38 cellular contexts compared by ENCODE assay signal in genomic region chr12:79629561-79629960, GRCh38.
"Had no signal": no experiment of that assay in that cellular context is flagged by ENCODE, and none has a peak within 500 bp of the region (broad histone marks: within the 10 kb centered on the region; RNA-seq: fewer than 3 reads in every experiment).

No MANE protein-coding gene starts in this region.

- H3K27me3 Mint-ChIP-seq: activated CD4-positive, alpha-beta memory T cell treated with anti-CD3 and anti-CD28 coated beads, Interleukin-2, amount 10 ng/mL, durations not matched to agents 7 days and 5 days; activated CD4-positive, alpha-beta T cell treated with anti-CD3 and anti-CD28 coated beads for 36 hours; activated CD4-positive, alpha-beta T cell treated with anti-CD3 and anti-CD28 coated beads, Interleukin-2, amount 10 ng/mL, durations not matched to agents 7 days and 5 days; activated CD8-positive, alpha-beta memory T cell treated with anti-CD3 and anti-CD28 coated beads, Interleukin-2, amount 10 ng/mL, durations not matched to agents 7 days and 5 days; activated naive CD4-positive, alpha-beta T cell treated with anti-CD3 and anti-CD28 coated beads, Interleukin-2, amount 10 ng/mL, durations not matched to agents 7 days and 5 days; activated naive CD4-positive, alpha-beta T cell treated with anti-CD3 and anti-CD28 coated beads, Interleukin-2, amount 50 U/mL, for 24 hours; activated naive CD8-positive, alpha-beta T cell; activated naive CD8-positive, alpha-beta T cell treated with anti-CD3 and anti-CD28 coated beads, Interleukin-2, amount 50 U/mL, for 24 hours; activated T-cell treated with anti-CD3 and anti-CD28 coated beads, Interleukin-2, amount 50 U/mL, for 24 hours; central memory CD8-positive, alpha-beta T cell had no signal

- H3K36me3 Mint-ChIP-seq: activated CD8-positive, alpha-beta memory T cell treated with anti-CD3 and anti-CD28 coated beads, Interleukin-2, amount 10 ng/mL, durations not matched to agents 7 days and 5 days; activated naive CD4-positive, alpha-beta T cell treated with anti-CD3 and anti-CD28 coated beads, Interleukin-2, amount 10 ng/mL, durations not matched to agents 7 days and 5 days; activated naive CD4-positive, alpha-beta T cell treated with anti-CD3 and anti-CD28 coated beads, Interleukin-2, amount 50 U/mL, for 24 hours; activated naive CD8-positive, alpha-beta T cell; activated naive CD8-positive, alpha-beta T cell treated with anti-CD3 and anti-CD28 coated beads, Interleukin-2, amount 10 ng/mL, durations not matched to agents 7 days and 5 days had no signal

- H3K36me3 ChIP-seq: cardiac muscle cell had no signal

- FAIRE-seq: bronchial epithelial cell, TTC549 had no signal

- H3K4me1 Mint-ChIP-seq: activated CD4-positive, alpha-beta memory T cell treated with anti-CD3 and anti-CD28 coated beads, Interleukin-2, amount 10 ng/mL, durations not matched to agents 7 days and 5 days; activated CD4-positive, alpha-beta T cell treated with anti-CD3 and anti-CD28 coated beads for 36 hours; activated CD4-positive, alpha-beta T cell treated with anti-CD3 and anti-CD28 coated beads, Interleukin-2, amount 10 ng/mL, durations not matched to agents 7 days and 5 days; activated CD8-positive, alpha-beta memory T cell treated with anti-CD3 and anti-CD28 coated beads, Interleukin-2, amount 10 ng/mL, durations not matched to agents 7 days and 5 days; activated naive CD4-positive, alpha-beta T cell treated with anti-CD3 and anti-CD28 coated beads, Interleukin-2, amount 10 ng/mL, durations not matched to agents 7 days and 5 days; activated naive CD4-positive, alpha-beta T cell treated with anti-CD3 and anti-CD28 coated beads, Interleukin-2, amount 50 U/mL, for 24 hours; activated naive CD8-positive, alpha-beta T cell treated with anti-CD3 and anti-CD28 coated beads, Interleukin-2, amount 10 ng/mL, durations not matched to agents 7 days and 5 days; activated naive CD8-positive, alpha-beta T cell treated with anti-CD3 and anti-CD28 coated beads, Interleukin-2, amount 50 U/mL, for 24 hours; central memory CD8-positive, alpha-beta T cell had no signal

- H3K27ac ChIP-seq: body of pancreas, cardiac muscle cell, VCaP had no signal

- H3K4me3 ChIP-seq: body of pancreas, cardiac muscle cell had no signal

- ATAC-seq: activated CD4-positive, alpha-beta T cell treated with anti-CD3 and anti-CD28 coated beads for 36 hours; activated CD4-positive, CD25-positive, alpha-beta regulatory T cell treated with anti-CD3 and anti-CD28 coated beads, Interleukin-2, amount 50 U/mL, for 24 hours; activated CD8-positive, alpha-beta memory T cell treated with anti-CD3 and anti-CD28 coated beads, Interleukin-2, amount 10 ng/mL, durations not matched to agents 7 days and 5 days; activated CD8-positive, alpha-beta T cell treated with anti-CD3 and anti-CD28 coated beads, Interleukin-2, amount 10 ng/mL, durations not matched to agents 7 days and 5 days; activated naive CD8-positive, alpha-beta T cell treated with anti-CD3 and anti-CD28 coated beads, Interleukin-2, amount 50 U/mL, for 24 hours; body of pancreas had no signal

- H3K9me3 Mint-ChIP-seq: activated CD4-positive, alpha-beta memory T cell treated with anti-CD3 and anti-CD28 coated beads, Interleukin-2, amount 10 ng/mL, durations not matched to agents 7 days and 5 days; activated CD4-positive, alpha-beta T cell treated with anti-CD3 and anti-CD28 coated beads, Interleukin-2, amount 10 ng/mL, durations not matched to agents 7 days and 5 days; activated naive CD4-positive, alpha-beta T cell treated with anti-CD3 and anti-CD28 coated beads, Interleukin-2, amount 10 ng/mL, durations not matched to agents 7 days and 5 days; activated naive CD4-positive, alpha-beta T cell treated with anti-CD3 and anti-CD28 coated beads, Interleukin-2, amount 50 U/mL, for 24 hours; activated T-cell treated with anti-CD3 and anti-CD28 coated beads, Interleukin-2, amount 50 U/mL, for 24 hours; activated T-helper 2 cell treated with anti-CD3 and anti-CD28 coated beads, Interferon-gamma antibody, Interleukin-2, Interleukin-4, amounts not matched to agents 10 μg/mL and 5 μg/mL and 100 μg/mL, durations not matched to agents 14 hours and 24 hours and 36 hours; central memory CD8-positive, alpha-beta T cell; T-helper 1 cell treated with Interleukin-12 subunit alpha and Interleukin-12 subunit beta and Interleukin-4 antibody, amounts not matched to agents 30 μg/mL and 1 μg/mL, for 36 hours; T-helper 2 cell treated with Interferon-gamma antibody and Interleukin-4, amounts not matched to agents 5 μg/mL and 100 μg/mL, for 36 hours had no signal

- H3K4me3 Mint-ChIP-seq: activated CD4-positive, alpha-beta memory T cell treated with anti-CD3 and anti-CD28 coated beads, Interleukin-2, amount 10 ng/mL, durations not matched to agents 7 days and 5 days; activated CD4-positive, alpha-beta T cell treated with anti-CD3 and anti-CD28 coated beads for 36 hours; activated CD4-positive, alpha-beta T cell treated with anti-CD3 and anti-CD28 coated beads, Interleukin-2, amount 10 ng/mL, durations not matched to agents 7 days and 5 days; activated CD8-positive, alpha-beta memory T cell treated with anti-CD3 and anti-CD28 coated beads, Interleukin-2, amount 10 ng/mL, durations not matched to agents 7 days and 5 days; activated CD8-positive, alpha-beta T cell treated with anti-CD3 and anti-CD28 coated beads, Interleukin-2, amount 10 ng/mL, durations not matched to agents 7 days and 5 days; activated naive CD4-positive, alpha-beta T cell treated with anti-CD3 and anti-CD28 coated beads, Interleukin-2, amount 10 ng/mL, durations not matched to agents 7 days and 5 days; activated naive CD4-positive, alpha-beta T cell treated with anti-CD3 and anti-CD28 coated beads, Interleukin-2, amount 50 U/mL, for 24 hours; activated naive CD8-positive, alpha-beta T cell; activated naive CD8-positive, alpha-beta T cell treated with anti-CD3 and anti-CD28 coated beads, Interleukin-2, amount 10 ng/mL, durations not matched to agents 7 days and 5 days; activated naive CD8-positive, alpha-beta T cell treated with anti-CD3 and anti-CD28 coated beads, Interleukin-2, amount 50 U/mL, for 24 hours; activated T-cell treated with anti-CD3 and anti-CD28 coated beads, Interleukin-2, amount 50 U/mL, for 24 hours; central memory CD8-positive, alpha-beta T cell; T-helper 1 cell treated with Interleukin-12 subunit alpha and Interleukin-12 subunit beta and Interleukin-4 antibody, amounts not matched to agents 30 μg/mL and 1 μg/mL, for 36 hours; T-helper 2 cell treated with Interferon-gamma antibody and Interleukin-4, amounts not matched to agents 5 μg/mL and 100 μg/mL, for 36 hours had no signal

- H3K27ac Mint-ChIP-seq: activated CD4-positive, alpha-beta memory T cell treated with anti-CD3 and anti-CD28 coated beads, Interleukin-2, amount 10 ng/mL, durations not matched to agents 7 days and 5 days; activated CD4-positive, alpha-beta T cell treated with anti-CD3 and anti-CD28 coated beads for 36 hours; activated CD4-positive, alpha-beta T cell treated with anti-CD3 and anti-CD28 coated beads, Interleukin-2, amount 10 ng/mL, durations not matched to agents 7 days and 5 days; activated CD8-positive, alpha-beta memory T cell treated with anti-CD3 and anti-CD28 coated beads, Interleukin-2, amount 10 ng/mL, durations not matched to agents 7 days and 5 days; activated CD8-positive, alpha-beta T cell treated with anti-CD3 and anti-CD28 coated beads, Interleukin-2, amount 10 ng/mL, durations not matched to agents 7 days and 5 days; activated naive CD4-positive, alpha-beta T cell treated with anti-CD3 and anti-CD28 coated beads, Interleukin-2, amount 10 ng/mL, durations not matched to agents 7 days and 5 days; activated naive CD4-positive, alpha-beta T cell treated with anti-CD3 and anti-CD28 coated beads, Interleukin-2, amount 50 U/mL, for 24 hours; activated naive CD8-positive, alpha-beta T cell; activated naive CD8-positive, alpha-beta T cell treated with anti-CD3 and anti-CD28 coated beads, Interleukin-2, amount 10 ng/mL, durations not matched to agents 7 days and 5 days; activated naive CD8-positive, alpha-beta T cell treated with anti-CD3 and anti-CD28 coated beads, Interleukin-2, amount 50 U/mL, for 24 hours; activated T-cell treated with anti-CD3 and anti-CD28 coated beads, Interleukin-2, amount 50 U/mL, for 24 hours; activated T-helper 2 cell treated with anti-CD3 and anti-CD28 coated beads, Interferon-gamma antibody, Interleukin-2, Interleukin-4, amounts not matched to agents 10 μg/mL and 5 μg/mL and 100 μg/mL, durations not matched to agents 14 hours and 24 hours and 36 hours; T-helper 1 cell treated with Interleukin-12 subunit alpha and Interleukin-12 subunit beta and Interleukin-4 antibody, amounts not matched to agents 30 μg/mL and 1 μg/mL, for 36 hours; T-helper 2 cell treated with Interferon-gamma antibody and Interleukin-4, amounts not matched to agents 5 μg/mL and 100 μg/mL, for 36 hours had no signal

- H3K27me3 ChIP-seq: body of pancreas, cardiac muscle cell had no signal

- DNase-seq: activated CD4-positive, alpha-beta memory T cell treated with anti-CD3 and anti-CD28 coated beads, Interleukin-2, amount 10 ng/mL, durations not matched to agents 7 days and 5 days; activated CD4-positive, alpha-beta T cell treated with anti-CD3 and anti-CD28 coated beads for 1 hour; activated CD4-positive, alpha-beta T cell treated with anti-CD3 and anti-CD28 coated beads for 36 hours; activated CD4-positive, alpha-beta T cell treated with anti-CD3 and anti-CD28 coated beads for 48 hours; activated CD4-positive, alpha-beta T cell treated with anti-CD3 and anti-CD28 coated beads, Interleukin-2, amount 10 ng/mL, durations not matched to agents 7 days and 5 days; activated CD4-positive, alpha-beta T cell treated with anti-CD3 and anti-CD28 coated beads, Interleukin-2, amount 50 U/mL, for 48 hours; activated CD4-positive, CD25-positive, alpha-beta regulatory T cell; activated CD8-positive, alpha-beta memory T cell treated with anti-CD3 and anti-CD28 coated beads for 24 hours; activated CD8-positive, alpha-beta memory T cell treated with anti-CD3 and anti-CD28 coated beads, Interleukin-2, amount 10 ng/mL, durations not matched to agents 7 days and 5 days; activated CD8-positive, alpha-beta memory T cell treated with anti-CD3 and anti-CD28 coated beads, Interleukin-2, amount 50 U/mL, for 48 hours; activated CD8-positive, alpha-beta T cell treated with anti-CD3 and anti-CD28 coated beads, Interleukin-2, amount 10 ng/mL, durations not matched to agents 7 days and 5 days; activated effector memory CD4-positive, alpha-beta T cell treated with Interleukin-2 at 50 U/mL for 16 hours; activated gamma-delta T cell; activated naive CD4-positive, alpha-beta T cell treated with anti-CD3 and anti-CD28 coated beads, Interleukin-2, amount 10 ng/mL, durations not matched to agents 7 days and 5 days; activated naive CD4-positive, alpha-beta T cell treated with Interleukin-2 at 50 U/mL for 16 hours; activated naive CD8-positive, alpha-beta T cell treated with anti-CD3 and anti-CD28 coated beads, Interleukin-2, amount 10 ng/mL, durations not matched to agents 7 days and 5 days; activated naive CD8-positive, alpha-beta T cell treated with anti-CD3 and anti-CD28 coated beads, Interleukin-2, amount 50 U/mL, for 24 hours; activated T-cell treated with anti-CD3 and anti-CD28 coated beads, Interleukin-2, amount 50 U/mL, for 24 hours; activated T-cell treated with anti-CD3 and anti-CD28 coated beads, Interleukin-2, amount 50 U/mL, for 48 hours; amniotic stem cell; aorta; body of pancreas; caudate nucleus; cerebellar nuclear complex; T-helper 1 cell; T-helper 2 cell; T-helper 9 cell had no signal

- H3K9me3 ChIP-seq: body of pancreas had no signal
